8 cellular contexts compared by ENCODE assay signal in the genomic region with DNA sequence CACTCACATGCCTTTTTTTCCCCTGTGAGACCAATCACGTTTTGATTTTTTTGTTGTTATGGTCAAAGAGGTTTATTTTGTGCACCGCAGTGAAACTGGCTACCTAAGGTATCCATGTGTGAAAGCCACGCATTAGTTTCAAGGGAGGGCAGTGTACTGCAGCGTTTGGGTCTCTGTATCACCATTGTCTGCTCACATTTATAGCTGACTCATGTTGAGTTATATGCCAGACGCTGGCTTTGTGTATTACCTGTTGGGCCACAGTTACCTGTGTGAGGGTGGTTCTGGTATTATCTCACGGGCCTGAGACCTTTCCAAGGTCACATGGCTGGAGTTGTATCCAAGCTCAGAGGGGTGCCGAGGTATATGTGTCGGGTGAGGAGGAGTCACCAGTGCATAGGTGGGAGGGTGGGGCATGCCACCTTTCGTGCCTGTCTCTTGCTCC.
DNase-seq lines count a peak whose midpoint lies in the region; ATAC-seq, FAIRE-seq and TF ChIP-seq lines count a peak whose summit lies in the region.
"Had no signal": no experiment of that assay in that cellular context is flagged by ENCODE, and none has a peak within 500 bp of the region (broad histone marks: within the 10 kb centered on the region; RNA-seq: fewer than 3 reads in every experiment).

No MANE protein-coding gene starts in this region.

- DNase-seq in dorsolateral prefrontal cortex: no peak
- DNase-seq in small intestine: no peak
- no peak for DNase-seq in NCI-H1105 treated with DMSO at 0.1 percent for 48 hours (lab: John Stamatoyannopoulos, UW)
- no peak for DNase-seq in A673 (ENCODE audit: low spot score)
- DNase-seq in stimulated activated naive CD4-positive, alpha-beta T cell (lab: John Stamatoyannopoulos, UW): no peak

- H3K4me1 ChIP-seq in small intestine (ENCODE audit: control insufficient read depth in 2 of 2, insufficient read depth in 1 of 2, low read depth in 1 of 2, low read length in 1 of 2) (peaks cover 5 to 14% of the 10 kb centered on the region in 2 donors), A673 (ENCODE audit: insufficient read depth, low read length, poor library complexity, severe bottlenecking) (peaks cover 21% of the 10 kb centered on the region)

- POLR2A ChIA-PET in A673 (lab: Charles Lee; ENCODE audit: low non-redundant PET): no interaction called here

- FAIRE-seq in small intestine (lab: Jason Lieb, UNC): no peak
- FAIRE-seq: TTC549 had no signal

- TF ChIP-seq CTCF in dorsolateral prefrontal cortex (IDR thresholded peaks at IDR 0.05 in 54 of 56, conservative IDR thresholded peaks at IDR 0.05 in 2 of 56; ENCODE audit: low read depth in 1 of 56, partially characterized antibody in 56 of 56) (no peak), A673 (conservative IDR thresholded peaks at IDR 0.05; ENCODE audit: low read depth, low read length) (no peak)

- 33 to 55% (median 37%) methylated on average over 9 of the region's 9 CpGs for WGBS in small intestine, 3 donors

- BruUV-seq in A673 (replicated peaks; lab: Mats Ljungman, UMichigan): no TSS peak

- H3K27ac ChIP-seq in dorsolateral prefrontal cortex (peak overlapping the region in 47 of 59 donors; percentile 4 to 82 (median 59)), small intestine (ENCODE audit: low read depth in 1 of 2, low read length in 1 of 2) (peak overlapping the region; percentile 62 to 75), A673 (ENCODE audit: low read depth, low read length, poor library complexity, severe bottlenecking) (no peak overlapping the region)

- ATAC-seq in GM19452 (IDR thresholded peaks at IDR 0.05; ENCODE audit: unreplicated experiment) (peak; percentile 76), HG03139 (IDR thresholded peaks at IDR 0.05; ENCODE audit: unreplicated experiment) (peak; percentile 50)

- intact Hi-C loops in dorsolateral prefrontal cortex (cut with DNase I): no loop called here
- intact Hi-C loops in A673 (cut with micrococcal nuclease; ENCODE audit: unreplicated experiment): no loop called here

- no peaks in the 10 kb centered on the region for H3K9me3 ChIP-seq in small intestine (ENCODE audit: control insufficient read depth, low read depth)
- no peaks in the 10 kb centered on the region for H3K9me3 ChIP-seq in A673 (ENCODE audit: low read depth, low read length, poor library complexity, severe bottlenecking)

- CTCF ChIA-PET in A673 (lab: Charles Lee): no interaction called here

- H3K36me3 ChIP-seq in small intestine (ENCODE audit: control insufficient read depth in 2 of 2, insufficient read depth in 2 of 2, low read length in 2 of 2) (no peaks in the 10 kb centered on the region), A673 (ENCODE audit: insufficient read depth, low read length, poor library complexity, severe bottlenecking) (no peaks in the 10 kb centered on the region)

- H3K27me3 ChIP-seq in dorsolateral prefrontal cortex: no peaks in the 10 kb centered on the region
- H3K27me3 ChIP-seq in small intestine (ENCODE audit: control insufficient read depth in 2 of 2, insufficient read depth in 2 of 2, low read length in 2 of 2): no peaks in the 10 kb centered on the region
- no peaks in the 10 kb centered on the region for H3K27me3 ChIP-seq in A673 (replicated peaks; ENCODE audit: insufficient read depth, low read depth, low read length, poor library complexity)

- H3K4me3 ChIP-seq in dorsolateral prefrontal cortex (no peak overlapping the region), small intestine (ENCODE audit: low read depth in 1 of 2, low read length in 2 of 2) (no peak overlapping the region), A673 (ENCODE audit: low read depth, low read length, poor library complexity, severe bottlenecking) (no peak overlapping the region)
